Comparison of ENCODE assay signal across 1 cellular context in genomic region chr4:4248036-4248884, GRCh38.
TF ChIP-seq lines count a peak whose summit lies in the region.

TSS of gene TMEM128 (minus strand) at chr4:4248223. CDS start at chr4:4248202, 21 bp downstream.

TF ChIP-seq in HepG2, 621 proteins besides CTCF, POLR2A, EP300 and RAD21 (continued from another document and continues in another):
- TF ChIP-seq TFDP2 (CRISPR knock-in tag; IDR thresholded peaks at IDR 0.05) (peak; percentile 50; the same call in 1 of the 2 replicates), ZNF615 (CRISPR knock-in tag; IDR thresholded peaks at IDR 0.05; ENCODE audit: borderline replicate concordance) (no peak), ZNF839 (CRISPR knock-in tag; IDR thresholded peaks at IDR 0.05; ENCODE audit: borderline replicate concordance) (no peak), ZNF607 (CRISPR knock-in tag; IDR thresholded peaks at IDR 0.05; ENCODE audit: borderline replicate concordance) (peak; percentile 60; the same call in 1 of the 2 replicates), ATF4 (CRISPR knock-in tag; IDR thresholded peaks at IDR 0.05) (no peak), ETV5 (CRISPR knock-in tag; IDR thresholded peaks at IDR 0.05; ENCODE audit: borderline replicate concordance) (peak; percentile 93), ZNF646 (CRISPR knock-in tag; IDR thresholded peaks at IDR 0.05) (0 out of 2 replicates have a peak, but pooled peaks have one; percentile 16), ATF3 (CRISPR knock-in tag; IDR thresholded peaks at IDR 0.05) (peak; percentile 86), RBM39 (IDR thresholded peaks at IDR 0.05; ENCODE audit: low read depth, low read length, poor library complexity, severe bottlenecking) (peak; percentile 32), ZNF740 (CRISPR knock-in tag; IDR thresholded peaks at IDR 0.05) (no peak), YEATS2 (CRISPR knock-in tag; IDR thresholded peaks at IDR 0.05; ENCODE audit: borderline replicate concordance) (peak; percentile 91), MBD4 (IDR thresholded peaks at IDR 0.05; ENCODE audit: borderline replicate concordance, low read length) (0 out of 2 replicates have a peak, but pooled peaks have one; percentile 49), CBX1 (IDR thresholded peaks at IDR 0.05; ENCODE audit: low read depth) (no peak), CBFB (CRISPR knock-in tag; IDR thresholded peaks at IDR 0.05) (0 out of 2 replicates have a peak, but pooled peaks have one; percentile 57), TOPORS (CRISPR knock-in tag; IDR thresholded peaks at IDR 0.05) (no peak), NFIC (IDR thresholded peaks at IDR 0.05; ENCODE audit: low read length) (0 out of 2 replicates have a peak, but pooled peaks have one; percentile 8), KDM3A (CRISPR knock-in tag; IDR thresholded peaks at IDR 0.05; ENCODE audit: low read depth) (no peak; the same call in 1 of the 2 replicates), CEBPG (CRISPR knock-in tag; IDR thresholded peaks at IDR 0.05) (peak; percentile 56; the same call in 1 of the 2 replicates), FOXC1 (CRISPR knock-in tag; IDR thresholded peaks at IDR 0.05; ENCODE audit: borderline replicate concordance) (no peak; the same call in 1 of the 2 replicates), ZNF883 (CRISPR knock-in tag; IDR thresholded peaks at IDR 0.05; ENCODE audit: not compliant biosample characterization) (peak; percentile 42), ZBTB38 (CRISPR knock-in tag; IDR thresholded peaks at IDR 0.05) (peak; percentile 40; the same call in 1 of the 2 replicates), ZNF709 (CRISPR knock-in tag; IDR thresholded peaks at IDR 0.05) (peak; percentile 34; the same call in 1 of the 2 replicates), NAIF1 (CRISPR knock-in tag; IDR thresholded peaks at IDR 0.05; ENCODE audit: borderline replicate concordance) (no peak), ZNF343 (CRISPR knock-in tag; IDR thresholded peaks at IDR 0.05) (no peak), ONECUT2 (CRISPR knock-in tag; IDR thresholded peaks at IDR 0.05) (no peak), HMG20B (CRISPR knock-in tag; conservative IDR thresholded peaks at IDR 0.05) (0 out of 2 replicates have a peak, but pooled peaks have one; percentile 4), ARNT2 (CRISPR knock-in tag; IDR thresholded peaks at IDR 0.05; ENCODE audit: low read depth) (peak; percentile 51; the same call in 1 of the 2 replicates), BRF2 (CRISPR knock-in tag; IDR thresholded peaks at IDR 0.05) (no peak), NBN (conservative IDR thresholded peaks at IDR 0.05) (no peak), ZNF549 (CRISPR knock-in tag; IDR thresholded peaks at IDR 0.05) (no peak), ZNF333 (CRISPR knock-in tag; IDR thresholded peaks at IDR 0.05; ENCODE audit: borderline replicate concordance) (peak; percentile 69; the same call in 1 of the 2 replicates), ZBTB46 (CRISPR knock-in tag; IDR thresholded peaks at IDR 0.05; ENCODE audit: borderline replicate concordance) (0 out of 2 replicates have a peak, but pooled peaks have one; percentile 34), SP1 (IDR thresholded peaks at IDR 0.05) (no peak), SP1 (CRISPR knock-in tag; IDR thresholded peaks at IDR 0.05) (peak; percentile 77), SALL1 (CRISPR knock-in tag; IDR thresholded peaks at IDR 0.05) (peak; percentile 78), MAZ (IDR thresholded peaks at IDR 0.05; ENCODE audit: borderline replicate concordance, low read depth, low read length) (no peak), MAZ (CRISPR knock-in tag; IDR thresholded peaks at IDR 0.05; ENCODE audit: low read depth) (no peak), MZF1 (CRISPR knock-in tag; IDR thresholded peaks at IDR 0.05; ENCODE audit: borderline replicate concordance) (no peak), TMF1 (CRISPR knock-in tag; IDR thresholded peaks at IDR 0.05; ENCODE audit: low read depth) (no peak), ZNF362 (CRISPR knock-in tag; IDR thresholded peaks at IDR 0.05; ENCODE audit: borderline replicate concordance) (no peak; the same call in 1 of the 2 replicates), CEBPZ (IDR thresholded peaks at IDR 0.05; ENCODE audit: low read length) (no peak), ZNF790 (CRISPR knock-in tag; IDR thresholded peaks at IDR 0.05; ENCODE audit: borderline replicate concordance) (no peak), ZNF672 (CRISPR knock-in tag; IDR thresholded peaks at IDR 0.05) (no peak), BRD4 (CRISPR knock-in tag; IDR thresholded peaks at IDR 0.05) (peak; percentile 94; the same call in 1 of the 2 replicates), ESRRA (CRISPR knock-in tag; IDR thresholded peaks at IDR 0.05; ENCODE audit: low read depth) (no peak), REXO4 (CRISPR knock-in tag; IDR thresholded peaks at IDR 0.05; ENCODE audit: borderline replicate concordance) (no peak), NFIB (CRISPR knock-in tag; IDR thresholded peaks at IDR 0.05; ENCODE audit: borderline replicate concordance) (no peak)
